Comparison of ENCODE assay signal across 20 cellular contexts in genomic region chr2:29394311-29394710, GRCh38.
DNase-seq lines count a peak whose midpoint lies in the region; ATAC-seq, FAIRE-seq and TF ChIP-seq lines count a peak whose summit lies in the region.
"Had no signal": no experiment of that assay in that cellular context is flagged by ENCODE, and none has a peak within 500 bp of the region (broad histone marks: within the 10 kb centered on the region; RNA-seq: fewer than 3 reads in every experiment).

No MANE protein-coding gene starts in this region.

- H3K79me2 ChIP-seq in H1 (ENCODE audit: control insufficient read depth in 1 of 2, insufficient read depth in 2 of 2, low read length in 2 of 2) (no peaks in the 10 kb centered on the region), mesendoderm (ENCODE audit: control insufficient read depth, insufficient read depth, low read length) (no peaks in the 10 kb centered on the region), H9 (ENCODE audit: insufficient read depth, low read length) (no peaks in the 10 kb centered on the region)

- TF ChIP-seq RAD21 in H1 (IDR thresholded peaks at IDR 0.05 in 1 of 2, conservative IDR thresholded peaks at IDR 0.05 in 1 of 2; ENCODE audit: low read depth in 2 of 2, low read length in 2 of 2): no peak

- H3K23me2 ChIP-seq in H1 (ENCODE audit: low read depth, low read length): no peaks in the 10 kb centered on the region; the same call in 1 of the 2 replicates
- H3K23me2 ChIP-seq in H9 (ENCODE audit: insufficient read length, low read depth, low read length, poor library complexity, severe bottlenecking): no peaks in the 10 kb centered on the region

- no peak overlapping the region for H2AFZ ChIP-seq in H1 (ENCODE audit: low read length)
- H2AFZ ChIP-seq in H9 (ENCODE audit: low read length): no peak overlapping the region
- H2AFZ ChIP-seq: GM23248 had no signal

- 0 out of 7 replicates have a peak overlapping the region, but pooled peaks of 1 of the 3 experiments have one; percentile 8 for H3K27ac Mint-ChIP-seq in H9
- H3K27ac Mint-ChIP-seq: CD4-positive, CD25-positive, alpha-beta regulatory T cell; CD8-positive, alpha-beta memory T cell; IgD-negative memory B cell had no signal

- no peak overlapping the region for H4K5ac ChIP-seq in H1 (ENCODE audit: insufficient read length, low read depth, low read length)
- no peak overlapping the region for H4K5ac ChIP-seq in mesendoderm (ENCODE audit: low read length)
- H4K5ac ChIP-seq in H9 (ENCODE audit: insufficient read length, low read depth, low read length): no peak overlapping the region

- H3K27me3 ChIP-seq in H7 (ENCODE audit: control insufficient read depth, insufficient read depth, low read length): no peaks in the 10 kb centered on the region
- no peaks in the 10 kb centered on the region for H3K27me3 ChIP-seq in H1 (replicated peaks in 1 of 4; ENCODE audit: control insufficient read depth in 3 of 4, extremely low read depth in 1 of 4, insufficient read depth in 3 of 4, low read length in 3 of 4)
- no peaks in the 10 kb centered on the region for H3K27me3 ChIP-seq in mesendoderm (ENCODE audit: insufficient read depth, low read length, poor library complexity)
- H3K27me3 ChIP-seq in H9 (ENCODE audit: insufficient read depth, low read length): no peaks in the 10 kb centered on the region
- H3K27me3 ChIP-seq: BE2C had no signal

- H2BK120ac ChIP-seq in H1 (replicated peaks; ENCODE audit: low read depth, low read length) (no peak overlapping the region), mesendoderm (ENCODE audit: low read depth, low read length) (no peak overlapping the region), H9 (ENCODE audit: low read depth, low read length, poor library complexity, severe bottlenecking) (no peak overlapping the region)

- H3K4me1 Mint-ChIP-seq in H9: peaks cover 8 to 14% of the 10 kb centered on the region in 2 experiments
- H3K4me1 Mint-ChIP-seq: CD4-positive, CD25-positive, alpha-beta regulatory T cell; CD8-positive, alpha-beta memory T cell; IgD-negative memory B cell had no signal

- H2BK12ac ChIP-seq in H1 (ENCODE audit: low read depth, low read length): no peak overlapping the region
- no peak overlapping the region for H2BK12ac ChIP-seq in H9 (ENCODE audit: insufficient read length, low read depth, low read length)

- H3K56ac ChIP-seq in H1 (replicated peaks; ENCODE audit: insufficient read length, low read depth, low read length) (no peak overlapping the region), mesendoderm (ENCODE audit: low read length) (no peak overlapping the region), H9 (ENCODE audit: insufficient read length, low read depth, low read length) (no peak overlapping the region)

- TF ChIP-seq EP300 in H1 (IDR thresholded peaks at IDR 0.05; ENCODE audit: borderline replicate concordance in 1 of 2, low read depth in 2 of 2, low read length in 2 of 2): no peak

- no peaks in the 10 kb centered on the region; a peak in 1 of 7 replicates for H3K36me3 Mint-ChIP-seq in H9 (ENCODE audit: insufficient read depth in 1 of 3, low read depth in 3 of 3)
- H3K36me3 Mint-ChIP-seq: CD4-positive, CD25-positive, alpha-beta regulatory T cell; CD8-positive, alpha-beta memory T cell; IgD-negative memory B cell had no signal

- POLR2A ChIA-PET in H1 (lab: Charles Lee; ENCODE audit: partially characterized antibody): interaction anchor here (0.7 kb wide), 1 partner anchor 9 kb away, joined by 3 read pairs; no protein-coding TSS in a partner anchor

- H4K91ac ChIP-seq in H1 (replicated peaks; ENCODE audit: insufficient read length, low read length) (no peak overlapping the region), H9 (ENCODE audit: insufficient read length, low read depth, low read length) (no peak overlapping the region)

- H3K4me3 Mint-ChIP-seq in H9: no peak overlapping the region
- H3K4me3 Mint-ChIP-seq: CD4-positive, CD25-positive, alpha-beta regulatory T cell; CD8-positive, alpha-beta memory T cell; IgD-negative memory B cell had no signal

- H3K9me3 Mint-ChIP-seq in H9: no peaks in the 10 kb centered on the region; a peak in 1 of 5 replicates
- H3K9me3 Mint-ChIP-seq: CD4-positive, CD25-positive, alpha-beta regulatory T cell; CD8-positive, alpha-beta memory T cell; IgD-negative memory B cell had no signal

- ATAC-seq in GM19467 (IDR thresholded peaks at IDR 0.05; ENCODE audit: unreplicated experiment) (no peak), GM21515 (IDR thresholded peaks at IDR 0.05; ENCODE audit: unreplicated experiment) (no peak)
- ATAC-seq: HepG2 had no signal

- H3K18ac ChIP-seq in H1 (ENCODE audit: extremely low read depth, low read length) (no peak overlapping the region), mesendoderm (ENCODE audit: low read length) (no peak overlapping the region), H9 (ENCODE audit: insufficient read length, low read depth, low read length) (no peak overlapping the region)

- H3K14ac ChIP-seq in H1 (ENCODE audit: insufficient read length): no peak overlapping the region
- H3K14ac ChIP-seq in H9 (ENCODE audit: insufficient read depth, low read length): no peak overlapping the region

- H4K20me1 ChIP-seq in H1 (replicated peaks in 1 of 2; ENCODE audit: control insufficient read depth in 1 of 2, insufficient read depth in 2 of 2, low read length in 2 of 2): no peaks in the 10 kb centered on the region
- H4K20me1 ChIP-seq in H9 (ENCODE audit: control insufficient read depth, insufficient read depth, insufficient read length): no peaks in the 10 kb centered on the region

- TF ChIP-seq CTCF in H1 (IDR thresholded peaks at IDR 0.05; ENCODE audit: control extremely low read depth in 1 of 3, insufficient read depth in 1 of 3, low read depth in 1 of 3, low read length in 3 of 3) (no peak), H9 (conservative IDR thresholded peaks at IDR 0.05) (no peak)

- H2AK5ac ChIP-seq in H1 (ENCODE audit: low read depth, low read length): no peak overlapping the region
- H2AK5ac ChIP-seq in mesendoderm (ENCODE audit: low read length): no peak overlapping the region
- H2AK5ac ChIP-seq in H9 (ENCODE audit: insufficient read length, low read length): no peak overlapping the region

- H2BK5ac ChIP-seq in H1 (ENCODE audit: low read depth, low read length) (no peak overlapping the region), mesendoderm (ENCODE audit: low read length) (no peak overlapping the region), H9 (ENCODE audit: insufficient read length, low read length) (no peak overlapping the region)

- H3K27me3 Mint-ChIP-seq in H9 (ENCODE audit: low read depth): no peaks in the 10 kb centered on the region

- no peak overlapping the region for H3K4me2 ChIP-seq in H1 (ENCODE audit: insufficient read depth in 1 of 2, low read depth in 2 of 2, low read length in 2 of 2)
- H3K4me2 ChIP-seq in mesendoderm (ENCODE audit: low read length): no peak overlapping the region
- no peak overlapping the region for H3K4me2 ChIP-seq in H9 (ENCODE audit: insufficient read depth, insufficient read length, low read length)

- DNase-seq in H7: peak; percentile 21
- DNase-seq in H1 (ENCODE audit: low read depth in 1 of 2, low spot score in 2 of 2): no peak
- DNase-seq in mesendoderm: peak; percentile 73
- DNase-seq in H9: no peak
- DNase-seq: ACHN; BE2C; C1 segment of cervical spinal cord; CD4-positive, CD25-positive, alpha-beta regulatory T cell; CD8-positive, alpha-beta memory T cell; COR-L47; DMS153; DMS79 treated with DMSO at 0.1 percent for 48 hours; GF-D8; GM23248; KBM-7 had no signal

- no peak for TF ChIP-seq POLR2A in H1 (IDR thresholded peaks at IDR 0.05; ENCODE audit: control extremely low read depth in 1 of 2, low read depth in 2 of 2, low read length in 2 of 2)

- H3K27ac ChIP-seq in H1 (ENCODE audit: low read depth, low read length): no peak overlapping the region
- H3K27ac ChIP-seq in mesendoderm (ENCODE audit: low read depth, low read length): no peak overlapping the region
- H3K27ac ChIP-seq in H9 (ENCODE audit: insufficient read length, low read depth, low read length): no peak overlapping the region
- H3K27ac ChIP-seq: GM23248 had no signal

- no peaks in the 10 kb centered on the region for H3K79me1 ChIP-seq in H1 (ENCODE audit: low read depth, low read length)
- no peaks in the 10 kb centered on the region for H3K79me1 ChIP-seq in mesendoderm (ENCODE audit: low read length)
- H3K79me1 ChIP-seq in H9 (ENCODE audit: insufficient read depth, low read depth, low read length, poor library complexity, severe bottlenecking): no peaks in the 10 kb centered on the region

- no peak overlapping the region for H2BK15ac ChIP-seq in H1 (ENCODE audit: low read length)
- H2BK15ac ChIP-seq in mesendoderm (replicated peaks; ENCODE audit: low read depth): no peak overlapping the region
- H2BK15ac ChIP-seq in H9 (ENCODE audit: low read depth, low read length): no peak overlapping the region

- no peak overlapping the region for H3K4ac ChIP-seq in H1 (replicated peaks; ENCODE audit: insufficient read length, low read depth, low read length)
- no peak overlapping the region for H3K4ac ChIP-seq in mesendoderm (ENCODE audit: low read depth, low read length)
- no peak overlapping the region for H3K4ac ChIP-seq in H9 (ENCODE audit: low read depth, low read length)

- H3K9me3 ChIP-seq in H1 (ENCODE audit: insufficient read depth in 2 of 2, low read depth in 1 of 2, low read length in 1 of 2) (no peaks in the 10 kb centered on the region), H9 (ENCODE audit: control insufficient read depth, low read depth, low read length) (no peaks in the 10 kb centered on the region)
- H3K9me3 ChIP-seq: BE2C had no signal

- H4K8ac ChIP-seq in H1 (ENCODE audit: extremely low read depth, insufficient read depth, low read length): no peak overlapping the region
- H4K8ac ChIP-seq in mesendoderm (ENCODE audit: low read depth, low read length): no peak overlapping the region
- no peak overlapping the region for H4K8ac ChIP-seq in H9 (replicated peaks; ENCODE audit: insufficient read length, low read depth, low read length)

- H2BK20ac ChIP-seq in H1 (ENCODE audit: low read length) (no peak overlapping the region), H9 (ENCODE audit: low read depth, low read length, poor library complexity, severe bottlenecking) (no peak overlapping the region)

- H3T11ph ChIP-seq in H9 (ENCODE audit: low read length): no peak overlapping the region

- CTCF ChIA-PET in H1 (lab: Charles Lee; ENCODE audit: partially characterized antibody): no interaction called here

- no peak for FAIRE-seq in H1 (lab: Jason Lieb, UNC)
- FAIRE-seq: H54, HepG2 had no signal

- H3K23ac ChIP-seq in H1 (ENCODE audit: insufficient read length) (no peak overlapping the region), mesendoderm (ENCODE audit: low read length) (no peak overlapping the region), H9 (ENCODE audit: insufficient read length, low read depth, low read length) (no peak overlapping the region)

- H3K4me3 ChIP-seq in H7 (ENCODE audit: insufficient read depth, low read depth, low read length): no peak overlapping the region
- H3K4me3 ChIP-seq in H1 (ENCODE audit: extremely low read depth in 1 of 4, insufficient read depth in 2 of 4, low read depth in 3 of 4, low read length in 4 of 4): no peak overlapping the region
- no peak overlapping the region for H3K4me3 ChIP-seq in mesendoderm (ENCODE audit: low read length)
- H3K4me3 ChIP-seq: GM23248 had no signal

- H3K36me3 ChIP-seq in H7 (replicated peaks; ENCODE audit: control insufficient read depth, insufficient read depth, low read length): no peaks in the 10 kb centered on the region
- H3K36me3 ChIP-seq in H1 (ENCODE audit: control insufficient read depth in 2 of 4, insufficient read depth in 4 of 4, low read length in 3 of 4): no peaks in the 10 kb centered on the region
- no peaks in the 10 kb centered on the region for H3K36me3 ChIP-seq in mesendoderm (ENCODE audit: control insufficient read depth, insufficient read depth, low read length)
- H3K36me3 ChIP-seq: BE2C had no signal

- H3K9ac ChIP-seq in H1 (replicated peaks in 1 of 4; ENCODE audit: extremely low read depth in 1 of 4, low read depth in 3 of 4, low read length in 3 of 4) (no peak overlapping the region), mesendoderm (ENCODE audit: low read length) (no peak overlapping the region), H9 (ENCODE audit: extremely low read depth, insufficient read length, low read length) (no peak overlapping the region)
- H3K9ac ChIP-seq: GM23248 had no signal

- H3K4me1 ChIP-seq in H1 (replicated peaks in 1 of 4; ENCODE audit: control insufficient read depth in 3 of 4, insufficient read depth in 4 of 4, low read length in 3 of 4) (no peaks in the 10 kb centered on the region), mesendoderm (ENCODE audit: control insufficient read depth, low read depth, low read length) (peaks cover 7% of the 10 kb centered on the region), H9 (ENCODE audit: insufficient read depth, low read length) (peaks cover 2% of the 10 kb centered on the region; the same call in 1 of the 2 replicates)

Comparison
In these comparisons a context has a peak if more than half of its experiments do, and no peak if none do; other contexts are left out.
1. DNase-seq: peak in H7 (single experiment) and mesendoderm (single experiment); none in H1 (0 of 2) and H9 (single experiment).